Comparison of ENCODE assay signal across 8 cellular contexts in genomic region chr9:85941617-85941930, GRCh38. TPM values are rescaled to one million over a fixed set of nuclear protein-coding genes. Genes with fewer than 3 reads are reported as not detected.
DNase-seq lines count a peak whose midpoint lies in the region; ATAC-seq lines count a peak whose summit lies in the region.

No MANE protein-coding gene starts in this region.

- POLR2A ChIA-PET in activated CD8-positive, alpha-beta T cell treated with anti-CD3 and anti-CD28 coated beads, Interleukin-2, amount 10 ng/mL, durations not matched to agents 7 days and 5 days (lab: Charles Lee) = no interaction called here

- H3K4me1 ChIP-seq in iPS-18a (ENCODE audit: control insufficient read depth, low read depth, low read length) = peaks cover 4% of the 10 kb centered on the region

- CTCF ChIA-PET in activated CD8-positive, alpha-beta T cell treated with anti-CD3 and anti-CD28 coated beads, Interleukin-2, amount 10 ng/mL, durations not matched to agents 7 days and 5 days (lab: Charles Lee) = interaction anchor here (0.8 kb wide), 1 partner anchor 31 kb away, joined by 3 read pairs; no protein-coding TSS in a partner anchor

- H3K9ac ChIP-seq in iPS-18a (ENCODE audit: low read length) = peak overlapping the region; percentile 86

- DNase-seq in NCI-H2171 treated with DMSO at 0.1 percent for 48 hours (lab: John Stamatoyannopoulos, UW) = peak; percentile 17
- DNase-seq in NCI-H2171 (lab: John Stamatoyannopoulos, UW) = no peak
- peak; percentile 26 for DNase-seq in activated CD8-positive, alpha-beta T cell treated with anti-CD3 and anti-CD28 coated beads, Interleukin-2, amount 10 ng/mL, durations not matched to agents 7 days and 5 days
- DNase-seq in stimulated activated naive B cell treated with anti-CD40 and anti-IgM and Interleukin-4, amounts not matched to agents 10 μg/mL and 1 μg/mL and 100 μg/mL, for 72 hours = no peak
- no peak for DNase-seq in SKM-1 (lab: John Stamatoyannopoulos, UW; ENCODE audit: unreplicated experiment)
- no peak for DNase-seq in ACHN
- DNase-seq in activated CD4-positive, alpha-beta T cell treated with anti-CD3 and anti-CD28 coated beads, Interleukin-2, amount 50 U/mL, for 1 hour = no peak

- H3K27me3 ChIP-seq in iPS-18a (ENCODE audit: control insufficient read depth, insufficient read depth, low read length) = no peaks in the 10 kb centered on the region

- H3K4me3 ChIP-seq in iPS-18a (ENCODE audit: low read length) = peak overlapping the region; percentile 89

- no peak for ATAC-seq in activated CD8-positive, alpha-beta T cell treated with anti-CD3 and anti-CD28 coated beads, Interleukin-2, amount 10 ng/mL, durations not matched to agents 7 days and 5 days
- no peak for ATAC-seq in stimulated activated naive B cell treated with anti-CD40 and anti-IgM and Interleukin-4, amounts not matched to agents 10 μg/mL and 1 μg/mL and 100 μg/mL, for 72 hours (replicated peaks)

- H3K9me3 Mint-ChIP-seq in activated CD8-positive, alpha-beta T cell treated with anti-CD3 and anti-CD28 coated beads, Interleukin-2, amount 10 ng/mL, durations not matched to agents 7 days and 5 days (ENCODE audit: insufficient read depth) = no peaks in the 10 kb centered on the region
- H3K9me3 Mint-ChIP-seq in stimulated activated naive B cell treated with anti-CD40 and anti-IgM and Interleukin-4, amounts not matched to agents 10 μg/mL and 1 μg/mL and 100 μg/mL, for 72 hours = no peaks in the 10 kb centered on the region

- peak overlapping the region; percentile 71 for H3K27ac ChIP-seq in iPS-18a (ENCODE audit: low read length)

- H3K4me1 Mint-ChIP-seq in activated CD8-positive, alpha-beta T cell treated with anti-CD3 and anti-CD28 coated beads, Interleukin-2, amount 10 ng/mL, durations not matched to agents 7 days and 5 days (ENCODE audit: low read depth) = peaks cover 26% of the 10 kb centered on the region
- peaks cover 10 to 12% of the 10 kb centered on the region in 2 donors for H3K4me1 Mint-ChIP-seq in stimulated activated naive B cell treated with anti-CD40 and anti-IgM and Interleukin-4, amounts not matched to agents 10 μg/mL and 1 μg/mL and 100 μg/mL, for 72 hours

- in situ Hi-C loops in ACHN (cut with HindIII; ENCODE audit: low pct_ligation_motif_present, low pct_unique_long_range_greater_than_20kb, low sequenced_read_pairs) = no loop called here

- H3K27me3 Mint-ChIP-seq in activated CD8-positive, alpha-beta T cell treated with anti-CD3 and anti-CD28 coated beads, Interleukin-2, amount 10 ng/mL, durations not matched to agents 7 days and 5 days (ENCODE audit: low read depth) = no peaks in the 10 kb centered on the region
- H3K27me3 Mint-ChIP-seq in stimulated activated naive B cell treated with anti-CD40 and anti-IgM and Interleukin-4, amounts not matched to agents 10 μg/mL and 1 μg/mL and 100 μg/mL, for 72 hours = peaks cover 0 to 6% of the 10 kb centered on the region in 2 donors

- no peaks in the 10 kb centered on the region for H3K9me3 ChIP-seq in iPS-18a (ENCODE audit: control insufficient read depth, low read depth, low read length)

- H3K4me3 Mint-ChIP-seq in activated CD8-positive, alpha-beta T cell treated with anti-CD3 and anti-CD28 coated beads, Interleukin-2, amount 10 ng/mL, durations not matched to agents 7 days and 5 days = no peak overlapping the region
- peak overlapping the region; percentile 87 to 92 for H3K4me3 Mint-ChIP-seq in stimulated activated naive B cell treated with anti-CD40 and anti-IgM and Interleukin-4, amounts not matched to agents 10 μg/mL and 1 μg/mL and 100 μg/mL, for 72 hours

- H3K36me3 Mint-ChIP-seq in activated CD8-positive, alpha-beta T cell treated with anti-CD3 and anti-CD28 coated beads, Interleukin-2, amount 10 ng/mL, durations not matched to agents 7 days and 5 days (ENCODE audit: low read depth) = peaks cover 25% of the 10 kb centered on the region
- H3K36me3 Mint-ChIP-seq in stimulated activated naive B cell treated with anti-CD40 and anti-IgM and Interleukin-4, amounts not matched to agents 10 μg/mL and 1 μg/mL and 100 μg/mL, for 72 hours = peaks cover 14 to 16% of the 10 kb centered on the region in 2 donors

- peak overlapping the region; percentile 89 for H3K27ac Mint-ChIP-seq in activated CD8-positive, alpha-beta T cell treated with anti-CD3 and anti-CD28 coated beads, Interleukin-2, amount 10 ng/mL, durations not matched to agents 7 days and 5 days
- peak overlapping the region; percentile 87 for H3K27ac Mint-ChIP-seq in stimulated activated naive B cell treated with anti-CD40 and anti-IgM and Interleukin-4, amounts not matched to agents 10 μg/mL and 1 μg/mL and 100 μg/mL, for 72 hours

- peaks cover 30% of the 10 kb centered on the region for H3K36me3 ChIP-seq in iPS-18a (ENCODE audit: control insufficient read depth, low read depth, low read length)

RNA-seq across cellular contexts. Expression of gene NAA35, which starts 0.6 kb away (rescaled TPM):
- total RNA-seq in activated CD8-positive, alpha-beta T cell treated with anti-CD3 and anti-CD28 coated beads, Interleukin-2, amount 10 ng/mL, durations not matched to agents 7 days and 5 days = 10 to 100 TPM; 23.4 to 25.8 TPM

Comparison
In these comparisons a context has a peak if more than half of its experiments do, and no peak if none do; other contexts are left out.
1. DNase-seq: peak in NCI-H2171 treated with DMSO at 0.1 percent for 48 hours (single experiment) and activated CD8-positive, alpha-beta T cell treated with anti-CD3 and anti-CD28 coated beads, Interleukin-2, amount 10 ng/mL, durations not matched to agents 7 days and 5 days (single experiment); none in NCI-H2171 (single experiment), stimulated activated naive B cell treated with anti-CD40 and anti-IgM and Interleukin-4, amounts not matched to agents 10 μg/mL and 1 μg/mL and 100 μg/mL, for 72 hours (single experiment), SKM-1 (single experiment), ACHN (single experiment) and activated CD4-positive, alpha-beta T cell treated with anti-CD3 and anti-CD28 coated beads, Interleukin-2, amount 50 U/mL, for 1 hour (single experiment).